10 cellular contexts compared by ENCODE assay signal in genomic region chr16:56911771-56912541, GRCh38. TPM values are rescaled to one million over a fixed set of nuclear protein-coding genes. Genes with fewer than 3 reads are reported as not detected.
DNase-seq lines count a peak whose midpoint lies in the region; ATAC-seq and TF ChIP-seq lines count a peak whose summit lies in the region.
"Had no signal": no experiment of that assay in that cellular context is flagged by ENCODE, and none has a peak within 500 bp of the region (broad histone marks: within the 10 kb centered on the region; RNA-seq: fewer than 3 reads in every experiment).

No MANE protein-coding gene starts in this region.

- peak overlapping the region; percentile 94 for H3K18ac ChIP-seq in IMR-90 (ENCODE audit: low read depth, low read length)

- no TSS peak for BruUV-seq in IMR-90 (replicated peaks; lab: Mats Ljungman, UMichigan)

- H4K5ac ChIP-seq in IMR-90 (ENCODE audit: low read depth, low read length), result peak overlapping the region; percentile 88

- no peak for TF ChIP-seq RAD21 in IMR-90 (IDR thresholded peaks at IDR 0.05; ENCODE audit: low read length)

- H2BK5ac ChIP-seq in IMR-90 (ENCODE audit: low read depth, low read length, poor library complexity, severe bottlenecking), result peak overlapping the region; percentile 80

- H2AK9ac ChIP-seq in IMR-90 (replicated peaks; ENCODE audit: low read depth, low read length, poor library complexity), result no peak overlapping the region

- peaks cover 23% of the 10 kb centered on the region for H3K9me1 ChIP-seq in IMR-90 (ENCODE audit: insufficient read depth, low read length)

- H3K27me3 ChIP-seq in IMR-90 (ENCODE audit: control insufficient read depth, insufficient read depth, low read length) (no peaks in the 10 kb centered on the region), duodenal mucosa (ENCODE audit: control insufficient read depth in 1 of 2, insufficient read depth in 2 of 2, low read length in 2 of 2) (no peaks in the 10 kb centered on the region), neutrophil (no peaks in the 10 kb centered on the region)

- H3K14ac ChIP-seq in IMR-90 (replicated peaks; ENCODE audit: low read depth, low read length), result peak overlapping the region; percentile 70

- CTCF ChIA-PET in IMR-90 (lab: Yijun Ruan, JAX), result no interaction called here

- peak overlapping the region; percentile 96; the same call in 1 of the 2 replicates for H2AK5ac ChIP-seq in IMR-90 (ENCODE audit: low read depth, low read length)

- peak overlapping the region; percentile 92 for H2BK20ac ChIP-seq in IMR-90 (ENCODE audit: low read depth, low read length)

- peak overlapping the region; percentile 74; the same call in 1 of the 2 replicates for H3K23ac ChIP-seq in IMR-90 (ENCODE audit: low read depth, low read length)

- peak; percentile 69 for ATAC-seq in IMR-90 (ENCODE audit: low read depth)

- peak overlapping the region; percentile 84 for H2BK120ac ChIP-seq in IMR-90 (ENCODE audit: low read depth, low read length)

- peak; percentile 78 for DNase-seq in AG10803 (ENCODE audit: low read depth)
- peak; percentile 71 for DNase-seq in GM20000 (ENCODE audit: low spot score)
- peak; percentile 65 for DNase-seq in IMR-90
- no peak for DNase-seq in erythroblast (lab: John Stamatoyannopoulos, UW)
- DNase-seq in NCI-H1694 treated with DMSO at 0.1 percent for 48 hours (lab: John Stamatoyannopoulos, UW), result no peak
- DNase-seq in SHP77 treated with DMSO at 0.1 percent for 48 hours (lab: John Stamatoyannopoulos, UW), result no peak
- DNase-seq: DND-41 had no signal

- H3K9me3 ChIP-seq in IMR-90 (ENCODE audit: control insufficient read depth, insufficient read depth, low read length) (no peaks in the 10 kb centered on the region), duodenal mucosa (ENCODE audit: control insufficient read depth in 1 of 2, low read length in 2 of 2) (no peaks in the 10 kb centered on the region), neutrophil (no peaks in the 10 kb centered on the region)

- H4K91ac ChIP-seq in IMR-90 (ENCODE audit: insufficient read depth, low read depth, low read length), result peak overlapping the region; percentile 93

- peak overlapping the region; percentile 61 for H3K27ac ChIP-seq in IMR-90 (ENCODE audit: insufficient read depth, low read length)
- peak overlapping the region; percentile 22 for H3K27ac ChIP-seq in duodenal mucosa (ENCODE audit: low read depth, low read length)
- peak overlapping the region; percentile 84 for H3K27ac ChIP-seq in neutrophil

- H3K9ac ChIP-seq in IMR-90 (ENCODE audit: low read depth, low read length), result no peak overlapping the region
- H3K9ac ChIP-seq in duodenal mucosa (ENCODE audit: low read depth in 1 of 2, low read length in 2 of 2), result no peak overlapping the region

- 73% methylated on average over 7 of the region's 21 CpGs; no CpG with 5 or more reads in 1 of the 2 experiments for WGBS in IMR-90 (ENCODE audit: extremely low coverage in 2 of 2, insufficient read length in 1 of 2), 2 experiments

- H4K20me1 ChIP-seq in IMR-90 (ENCODE audit: insufficient read depth, low read length), result no peaks in the 10 kb centered on the region

- peak overlapping the region; percentile 64; the same call in 2 of the 3 replicates for H2BK15ac ChIP-seq in IMR-90 (ENCODE audit: low read depth, low read length)

- H3K56ac ChIP-seq in IMR-90 (ENCODE audit: extremely low read depth, insufficient read depth, low read length), result no peak overlapping the region

- H3K4me1 ChIP-seq in IMR-90 (ENCODE audit: control insufficient read depth, insufficient read depth, low read length) (peaks cover 25% of the 10 kb centered on the region), duodenal mucosa (ENCODE audit: control insufficient read depth in 1 of 2, insufficient read depth in 2 of 2, low read length in 2 of 2) (peaks cover 42 to 57% of the 10 kb centered on the region in 2 donors), neutrophil (ENCODE audit: control insufficient read depth in 1 of 2, insufficient read depth in 1 of 2, low read depth in 1 of 2, low read length in 1 of 2) (peaks cover 32 to 41% of the 10 kb centered on the region in 2 experiments)

- no peak overlapping the region for H3K4me3 ChIP-seq in AG10803 (ENCODE audit: low read length)
- no peak overlapping the region for H3K4me3 ChIP-seq in IMR-90 (ENCODE audit: insufficient read depth, low read depth, low read length)
- H3K4me3 ChIP-seq in duodenal mucosa (ENCODE audit: low read depth in 1 of 2, low read length in 2 of 2), result no peak overlapping the region
- peak overlapping the region in 1 of 2 experiments; percentile 42 for H3K4me3 ChIP-seq in neutrophil (ENCODE audit: low read depth in 1 of 2, low read length in 1 of 2)

- H3K79me1 ChIP-seq in IMR-90 (ENCODE audit: low read depth in 1 of 2, low read length in 2 of 2), result 0 out of 4 replicates have a peak, but pooled peaks cover 0 to 3% of the 10 kb centered on the region in 2 experiments

- peak overlapping the region; percentile 88 for H3K4ac ChIP-seq in IMR-90 (ENCODE audit: low read depth, low read length)

- H3K4me2 ChIP-seq in IMR-90 (ENCODE audit: low read depth, low read length), result no peak overlapping the region

- intact Hi-C loops in IMR-90 (cut with micrococcal nuclease), result no loop called here

- peak overlapping the region; percentile 22 to 84; a peak in 3 of 4 replicates for H4K8ac ChIP-seq in IMR-90 (ENCODE audit: low read depth in 2 of 2, low read length in 2 of 2)

- TF ChIP-seq CTCF in AG10803 (conservative IDR thresholded peaks at IDR 0.05; ENCODE audit: low read length), result no peak
- no peak for TF ChIP-seq CTCF in GM20000 (IDR thresholded peaks at IDR 0.05; ENCODE audit: extremely low read depth, missing control alignments)
- no peak for TF ChIP-seq CTCF in IMR-90 (conservative IDR thresholded peaks at IDR 0.05; ENCODE audit: low read depth, low read length)
- no peak for TF ChIP-seq CTCF in neutrophil (IDR thresholded peaks at IDR 0.05)

- TF ChIP-seq POLR2A in IMR-90 (IDR thresholded peaks at IDR 0.05; ENCODE audit: low read depth, low read length), result no peak
- TF ChIP-seq POLR2A in erythroblast (IDR thresholded peaks at IDR 0.05; ENCODE audit: low read length), result no peak

- peak overlapping the region; percentile 80 for H2AFZ ChIP-seq in IMR-90 (replicated peaks; ENCODE audit: low read length, poor library complexity)

- dilution Hi-C loops in IMR-90 (cut with HindIII; ENCODE audit: low sequenced_read_pairs, unreplicated experiment), result no loop called here

- in situ Hi-C loops in IMR-90 (cut with MboI; ENCODE audit: low sequenced_read_pairs), result no loop called here

- H3K36me3 ChIP-seq in IMR-90 (ENCODE audit: control insufficient read depth, insufficient read depth, low read length) (no peaks in the 10 kb centered on the region), duodenal mucosa (ENCODE audit: control insufficient read depth in 1 of 2, insufficient read depth in 2 of 2, low read length in 2 of 2) (no peaks in the 10 kb centered on the region), neutrophil (no peaks in the 10 kb centered on the region)

- POLR2A ChIA-PET in IMR-90 (lab: Charles Lee; ENCODE audit: unreplicated experiment), result interaction anchor here (1.1 kb wide), 1 partner anchor 21 kb away, joined by 3 read pairs; no protein-coding TSS in a partner anchor

TF ChIP-seq in IMR-90, 13 proteins besides CTCF, POLR2A, EP300 and RAD21:
- TF ChIP-seq BHLHE40 (IDR thresholded peaks at IDR 0.05; ENCODE audit: low read depth, low read length), result no peak
- no peak for TF ChIP-seq USF2 (IDR thresholded peaks at IDR 0.05; ENCODE audit: low read depth, low read length)
- TF ChIP-seq CEBPB (IDR thresholded peaks at IDR 0.05; ENCODE audit: low read depth, low read length), result no peak
- TF ChIP-seq RFX5 (IDR thresholded peaks at IDR 0.05; ENCODE audit: low read depth, low read length), result no peak
- no peak for TF ChIP-seq MAZ (IDR thresholded peaks at IDR 0.05; ENCODE audit: borderline replicate concordance, low read depth, low read length)
- no peak for TF ChIP-seq ELK1 (IDR thresholded peaks at IDR 0.05; ENCODE audit: borderline replicate concordance, low read depth, low read length)
- TF ChIP-seq RCOR1 (IDR thresholded peaks at IDR 0.05; ENCODE audit: insufficient replicate concordance, low read length), result no peak
- no peak for TF ChIP-seq CHD1 (IDR thresholded peaks at IDR 0.05; ENCODE audit: low read depth, low read length)
- TF ChIP-seq MAFK (IDR thresholded peaks at IDR 0.05; ENCODE audit: low read depth, low read length), result no peak
- no peak for TF ChIP-seq FOS (IDR thresholded peaks at IDR 0.05; ENCODE audit: low read depth, low read length)
- no peak for TF ChIP-seq NFE2L2 (IDR thresholded peaks at IDR 0.05; ENCODE audit: low read depth, low read length)
- no peak for TF ChIP-seq MXI1 (IDR thresholded peaks at IDR 0.05; ENCODE audit: borderline replicate concordance, low read depth, low read length)
- no peak for TF ChIP-seq SMC3 (IDR thresholded peaks at IDR 0.05; ENCODE audit: low read depth, low read length)

RNA-seq across cellular contexts. Expression of gene HERPUD1, which starts 20.0 kb away (rescaled TPM):
- total RNA-seq in IMR-90 (2012; rRNA removed), result 83.3 and 148 TPM in 2 replicates
- polyA plus RNA-seq in IMR-90 (2012; rRNA removed), result 122 and 130 TPM in 2 replicates
- 188 and 191 TPM in 2 replicates for polyA plus RNA-seq in IMR-90 (2012; cell fraction: cytosol; rRNA removed)
- polyA plus RNA-seq in IMR-90 (2012; cell fraction: nucleus; rRNA removed; ENCODE audit: low replicate concordance), result 154 and 210 TPM in 2 replicates

RNA-seq across cellular contexts. Expression of gene SLC12A3, which starts 46.9 kb away (rescaled TPM):
- total RNA-seq in IMR-90 (2012; rRNA removed), result not detected in 2 replicates
- polyA plus RNA-seq in IMR-90 (2012; rRNA removed), result not detected in 2 replicates
- not detected in 2 replicates for polyA plus RNA-seq in IMR-90 (2012; cell fraction: cytosol; rRNA removed)
- not detected in 2 replicates for polyA plus RNA-seq in IMR-90 (2012; cell fraction: nucleus; rRNA removed; ENCODE audit: low replicate concordance)
- total RNA-seq: pulmonary artery endothelial cell had no signal

RNA-seq across cellular contexts. Expression of gene CETP, which starts 49.8 kb away (rescaled TPM):
- not detected in 2 replicates for total RNA-seq in IMR-90 (2012; rRNA removed)
- not detected in 2 replicates for polyA plus RNA-seq in IMR-90 (2012; rRNA removed)
- polyA plus RNA-seq in IMR-90 (2012; cell fraction: cytosol; rRNA removed), result not detected in 2 replicates
- polyA plus RNA-seq in IMR-90 (2012; cell fraction: nucleus; rRNA removed; ENCODE audit: low replicate concordance), result 0.07 and 0.18 TPM in 2 replicates

Comparison
In these comparisons a context has a peak if more than half of its experiments do, and no peak if none do; other contexts are left out.
1. DNase-seq: peak in AG10803 (single experiment), GM20000 (single experiment) and IMR-90 (single experiment); none in erythroblast (0 of 2), NCI-H1694 treated with DMSO at 0.1 percent for 48 hours (single experiment) and SHP77 treated with DMSO at 0.1 percent for 48 hours (single experiment).
2. H3K27ac ChIP-seq: peak in every context shown above with its lines; median percentile 84 in neutrophil; 61 in IMR-90; 22 in duodenal mucosa.